In the genomic region with DNA sequence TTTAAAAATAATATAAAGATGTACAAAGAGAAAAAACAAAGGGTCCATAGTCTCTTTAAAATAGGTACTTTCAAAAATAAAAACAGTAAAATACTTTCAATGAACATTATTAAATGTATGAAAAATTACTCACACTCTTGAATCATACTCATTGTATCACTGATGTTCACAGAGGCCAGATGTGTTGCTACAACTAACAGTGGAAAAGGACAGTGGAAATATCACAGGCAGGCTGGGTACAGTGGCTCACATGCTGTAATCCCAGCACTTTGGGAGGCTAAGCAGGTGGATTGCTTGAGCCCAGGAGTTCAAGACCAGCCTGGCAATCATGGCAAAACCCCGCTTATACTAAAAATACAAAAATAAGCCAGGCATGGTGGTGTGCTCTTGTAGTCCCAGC, we compare ENCODE assay signal across 17 cellular contexts.
"Had no signal": no experiment of that assay in that cellular context is flagged by ENCODE, and none has a peak within 500 bp of the region (broad histone marks: within the 10 kb centered on the region; RNA-seq: fewer than 3 reads in every experiment).

No MANE protein-coding gene starts in this region.

- H3K9me3 ChIP-seq: gastroesophageal sphincter, heart right ventricle, mucosa of descending colon, thoracic aorta, upper lobe of right lung had no signal

- H3K27me3 ChIP-seq: brain microvascular endothelial cell, gastroesophageal sphincter, heart right ventricle, upper lobe of right lung had no signal

- H3K27ac Mint-ChIP-seq: activated CD8-positive, alpha-beta T cell treated with anti-CD3 and anti-CD28 coated beads for 36 hours; activated naive CD4-positive, alpha-beta T cell treated with anti-CD3 and anti-CD28 coated beads, Interleukin-2, amount 10 ng/mL, durations not matched to agents 7 days and 5 days had no signal

- H3K4me3 ChIP-seq: gastroesophageal sphincter, heart right ventricle, mucosa of descending colon, thoracic aorta, upper lobe of right lung had no signal

- FAIRE-seq: islet of Langerhans had no signal

- H3K9me3 Mint-ChIP-seq: activated CD8-positive, alpha-beta T cell treated with anti-CD3 and anti-CD28 coated beads for 36 hours; activated naive CD4-positive, alpha-beta T cell treated with anti-CD3 and anti-CD28 coated beads, Interleukin-2, amount 10 ng/mL, durations not matched to agents 7 days and 5 days; naive thymus-derived CD4-positive, alpha-beta T cell; stimulated activated naive CD8-positive, alpha-beta T cell treated with anti-CD3 and anti-CD28 coated beads, Interleukin-15, amount 100 ng/mL, for 72 hours had no signal

- H3K27me3 Mint-ChIP-seq: activated CD8-positive, alpha-beta T cell treated with anti-CD3 and anti-CD28 coated beads for 36 hours; activated naive CD4-positive, alpha-beta T cell treated with anti-CD3 and anti-CD28 coated beads, Interleukin-2, amount 10 ng/mL, durations not matched to agents 7 days and 5 days; naive thymus-derived CD4-positive, alpha-beta T cell; stimulated activated naive CD8-positive, alpha-beta T cell treated with anti-CD3 and anti-CD28 coated beads, Interleukin-15, amount 100 ng/mL, for 72 hours had no signal

- H3K4me1 Mint-ChIP-seq: activated naive CD4-positive, alpha-beta T cell treated with anti-CD3 and anti-CD28 coated beads, Interleukin-2, amount 10 ng/mL, durations not matched to agents 7 days and 5 days; stimulated activated naive CD8-positive, alpha-beta T cell treated with anti-CD3 and anti-CD28 coated beads, Interleukin-15, amount 100 ng/mL, for 72 hours had no signal

- H3K4me1 ChIP-seq: heart right ventricle, parathyroid adenoma, upper lobe of right lung had no signal

- H3K27ac ChIP-seq: brain microvascular endothelial cell, gastroesophageal sphincter, heart right ventricle, parathyroid adenoma, thoracic aorta, upper lobe of right lung had no signal

- ATAC-seq: activated CD8-positive, alpha-beta T cell treated with anti-CD3 and anti-CD28 coated beads for 36 hours; gastroesophageal sphincter; heart right ventricle; naive thymus-derived CD4-positive, alpha-beta T cell; stimulated activated naive CD8-positive, alpha-beta T cell treated with anti-CD3 and anti-CD28 coated beads, Interleukin-15, amount 100 ng/mL, for 72 hours; upper lobe of right lung had no signal

- H2AFZ ChIP-seq: parathyroid adenoma had no signal

- H3K79me2 ChIP-seq: parathyroid adenoma had no signal

- H3K4me3 Mint-ChIP-seq: activated CD8-positive, alpha-beta T cell treated with anti-CD3 and anti-CD28 coated beads for 36 hours; activated naive CD4-positive, alpha-beta T cell treated with anti-CD3 and anti-CD28 coated beads, Interleukin-2, amount 10 ng/mL, durations not matched to agents 7 days and 5 days; naive thymus-derived CD4-positive, alpha-beta T cell; stimulated activated naive CD8-positive, alpha-beta T cell treated with anti-CD3 and anti-CD28 coated beads, Interleukin-15, amount 100 ng/mL, for 72 hours had no signal

- DNase-seq: activated CD4-positive, alpha-beta T cell treated with anti-CD3 and anti-CD28 coated beads for 1 hour; activated CD8-positive, alpha-beta T cell treated with anti-CD3 and anti-CD28 coated beads for 36 hours; activated naive CD4-positive, alpha-beta T cell treated with anti-CD3 and anti-CD28 coated beads, Interleukin-2, amount 10 ng/mL, durations not matched to agents 7 days and 5 days; brain microvascular endothelial cell; cortex of kidney; effector CD8-positive, alpha-beta T cell; heart right ventricle; mucosa of descending colon; naive thymus-derived CD4-positive, alpha-beta T cell; stimulated activated CD4-positive, alpha-beta T cell treated with anti-CD3 and anti-CD28 coated beads, Interleukin-1b, Interleukin-23, amount 100 ng/mL, for 48 hours; stimulated activated naive CD8-positive, alpha-beta T cell treated with anti-CD3 and anti-CD28 coated beads, Interleukin-15, amount 100 ng/mL, for 72 hours; T-helper 1 cell; upper lobe of right lung had no signal

- H3K9ac ChIP-seq: parathyroid adenoma had no signal
